Comparison of ENCODE assay signal across 28 cellular contexts in genomic region chr20:25479638-25480037, GRCh38.
"Had no signal": no experiment of that assay in that cellular context is flagged by ENCODE, and none has a peak within 500 bp of the region (broad histone marks: within the 10 kb centered on the region; RNA-seq: fewer than 3 reads in every experiment).

No MANE protein-coding gene starts in this region.

- H3K27ac ChIP-seq: left ventricle myocardium inferior, neural progenitor cell, neutrophil, parathyroid adenoma, psoas muscle, right lobe of liver, stomach, testis, thyroid gland, transverse colon, upper lobe of left lung, vagina had no signal

- H3K36me3 ChIP-seq: neural progenitor cell, neutrophil, transverse colon had no signal

- H3K4me3 ChIP-seq: left ventricle myocardium inferior, lung, neural progenitor cell, psoas muscle, right lobe of liver, skin epidermis, stomach, testis, thyroid gland, transverse colon, upper lobe of left lung, vagina had no signal

- H3K4me3 Mint-ChIP-seq: immature natural killer cell; mesothelial cell of epicardium; naive B cell; natural killer cell; nephron progenitor cell; neural progenitor cell; stimulated activated naive B cell treated with anti-CD40 and anti-IgM and Interleukin-4, amounts not matched to agents 10 μg/mL and 1 μg/mL and 100 μg/mL, for 72 hours had no signal

- H3K9me3 ChIP-seq: left ventricle myocardium inferior, neutrophil, psoas muscle, right lobe of liver, stomach, testis, thyroid gland, transverse colon, upper lobe of left lung, vagina had no signal

- H3K9me3 Mint-ChIP-seq: immature natural killer cell; mesothelial cell of epicardium; naive B cell; natural killer cell; nephron progenitor cell; neural progenitor cell; stimulated activated naive B cell treated with anti-CD40 and anti-IgM and Interleukin-4, amounts not matched to agents 10 μg/mL and 1 μg/mL and 100 μg/mL, for 72 hours had no signal

- H3K9ac ChIP-seq: neural progenitor cell, parathyroid adenoma had no signal

- H3K4me1 Mint-ChIP-seq: mesothelial cell of epicardium, neural progenitor cell had no signal

- H2AFZ ChIP-seq: neural progenitor cell, parathyroid adenoma had no signal

- H3K27me3 ChIP-seq: neural progenitor cell, right lobe of liver, stomach, testis, thyroid gland, transverse colon, upper lobe of left lung, vagina had no signal

- ATAC-seq: natural killer cell; psoas muscle; stimulated activated naive B cell treated with anti-CD40 and anti-IgM and Interleukin-4, amounts not matched to agents 10 μg/mL and 1 μg/mL and 100 μg/mL, for 72 hours; stimulated activated naive CD8-positive, alpha-beta T cell treated with anti-CD3 and anti-CD28 coated beads, Interleukin-15, Interleukin-2, amounts not matched to agents 100 U/mL and 50 U/mL, for 24 hours had no signal

- H3K4me2 ChIP-seq: neural progenitor cell had no signal

- H3K27ac Mint-ChIP-seq: immature natural killer cell; mesothelial cell of epicardium; naive B cell; natural killer cell; neural progenitor cell; stimulated activated naive B cell treated with anti-CD40 and anti-IgM and Interleukin-4, amounts not matched to agents 10 μg/mL and 1 μg/mL and 100 μg/mL, for 72 hours had no signal

- H3K36me3 Mint-ChIP-seq: naive B cell; natural killer cell; stimulated activated naive B cell treated with anti-CD40 and anti-IgM and Interleukin-4, amounts not matched to agents 10 μg/mL and 1 μg/mL and 100 μg/mL, for 72 hours had no signal

- H3K79me2 ChIP-seq: parathyroid adenoma had no signal

- DNase-seq: hypothalamus; immature natural killer cell; left ventricle myocardium inferior; mesendoderm; naive B cell; natural killer cell; nephron progenitor cell; occipital lobe; psoas muscle; right lobe of liver; stimulated activated CD4-positive, alpha-beta T cell treated with anti-CD3 and anti-CD28 coated beads, Interleukin-12 subunit alpha, Interleukin-12 subunit beta, amount 100 ng/mL, for 4 hours; stimulated activated CD4-positive, alpha-beta T cell treated with anti-CD3 and anti-CD28 coated beads, Interleukin-15, amount 100 ng/mL, for 24 hours; stimulated activated CD4-positive, alpha-beta T cell treated with anti-CD3 and anti-CD28 coated beads, Interleukin-2, amount 100 ng/mL, for 24 hours; stimulated activated CD4-positive, alpha-beta T cell treated with anti-CD3 and anti-CD28 coated beads, Interleukin-4, amount 100 ng/mL, for 1 hour; stimulated activated naive B cell treated with anti-CD40 and anti-IgM and Interleukin-4, amounts not matched to agents 10 μg/mL and 1 μg/mL and 100 μg/mL, for 72 hours; stimulated activated naive CD8-positive, alpha-beta T cell treated with anti-CD3 and anti-CD28 coated beads, Interleukin-15, Interleukin-2, amounts not matched to agents 100 U/mL and 50 U/mL, for 24 hours; stomach; testis; thyroid gland; transverse colon had no signal

- H3K4me1 ChIP-seq: left ventricle myocardium inferior, neural progenitor cell, parathyroid adenoma, psoas muscle, right lobe of liver, stomach, testis, thyroid gland, transverse colon, upper lobe of left lung had no signal
